In genomic region chr4:83850435-83850834, GRCh38 we compare ENCODE assay signal across 15 cellular contexts.
A peak's percentile ranks its signal among the peaks of the same experiment; 100 is the strongest.
DNase-seq lines count a peak whose midpoint lies in the region; ATAC-seq and TF ChIP-seq lines count a peak whose summit lies in the region.
"Had no signal": no experiment of that assay in that cellular context is flagged by ENCODE, and none has a peak within 500 bp of the region (broad histone marks: within the 10 kb centered on the region; RNA-seq: fewer than 3 reads in every experiment).

No MANE protein-coding gene starts in this region.

- H4K91ac ChIP-seq in IMR-90 (ENCODE audit: insufficient read depth, low read depth, low read length) = peak overlapping the region; percentile 71

- H3K9ac ChIP-seq in IMR-90 (ENCODE audit: low read depth, low read length) = no peak overlapping the region
- no peak overlapping the region for H3K9ac ChIP-seq in endodermal cell (ENCODE audit: extremely low read depth, low read length, poor library complexity, severe bottlenecking)

- no peaks in the 10 kb centered on the region for H3K79me2 ChIP-seq in osteoblast (ENCODE audit: insufficient read depth, low read length)

- H2AK9ac ChIP-seq in IMR-90 (replicated peaks; ENCODE audit: low read depth, low read length, poor library complexity) = peak overlapping the region; percentile 57

- H3K9me1 ChIP-seq in IMR-90 (ENCODE audit: insufficient read depth, low read length) = peaks cover 13% of the 10 kb centered on the region

- WGBS in IMR-90 (ENCODE audit: extremely low coverage in 2 of 2, insufficient read length in 1 of 2), 2 experiments = 14% methylated on average over 1 of the region's 6 CpGs; no CpG with 5 or more reads in 1 of the 2 experiments
- WGBS in endodermal cell (ENCODE audit: insufficient coverage in 1 of 2, insufficient read length in 1 of 2), 2 experiments = 72 to 79% methylated on average over 3 to 6 of the region's 6 CpGs
- WGBS in thyroid gland, 2 donors = 81 to 82% methylated on average over 6 of the region's 6 CpGs

- H3K14ac ChIP-seq in IMR-90 (replicated peaks; ENCODE audit: low read depth, low read length) = peak overlapping the region; percentile 15

- intact Hi-C loops in IMR-90 (cut with micrococcal nuclease) (no loop called here), thyroid gland (cut with DNase I) (no loop called here)

- peak overlapping the region; percentile 90 for H2BK5ac ChIP-seq in IMR-90 (ENCODE audit: low read depth, low read length, poor library complexity, severe bottlenecking)

- no peak overlapping the region for H3K27ac Mint-ChIP-seq in endodermal cell
- H3K27ac Mint-ChIP-seq: T-helper 2 cell treated with Interferon-gamma antibody and Interleukin-4, amounts not matched to agents 5 μg/mL and 100 μg/mL, for 36 hours had no signal

- CTCF ChIA-PET in IMR-90 (lab: Yijun Ruan, JAX) = no interaction called here

- H2AK5ac ChIP-seq in IMR-90 (ENCODE audit: low read depth, low read length) = peak overlapping the region; percentile 73

- no peaks in the 10 kb centered on the region for H3K27me3 ChIP-seq in IMR-90 (ENCODE audit: control insufficient read depth, insufficient read depth, low read length)
- H3K27me3 ChIP-seq in endodermal cell (ENCODE audit: control insufficient read depth, insufficient read depth, low read length, poor library complexity, severe bottlenecking) = no peaks in the 10 kb centered on the region
- no peaks in the 10 kb centered on the region for H3K27me3 ChIP-seq in osteoblast (ENCODE audit: insufficient read depth, low read length)
- no peaks in the 10 kb centered on the region for H3K27me3 ChIP-seq in thyroid gland

- H3K36me3 ChIP-seq in IMR-90 (ENCODE audit: control insufficient read depth, insufficient read depth, low read length) (no peaks in the 10 kb centered on the region), endodermal cell (ENCODE audit: control insufficient read depth, insufficient read depth, low read length) (no peaks in the 10 kb centered on the region), osteoblast (ENCODE audit: insufficient read depth, low read length) (no peaks in the 10 kb centered on the region), thyroid gland (no peaks in the 10 kb centered on the region)

- H3K9me3 Mint-ChIP-seq in endodermal cell = no peaks in the 10 kb centered on the region
- H3K9me3 Mint-ChIP-seq: T-helper 2 cell treated with Interferon-gamma antibody and Interleukin-4, amounts not matched to agents 5 μg/mL and 100 μg/mL, for 36 hours had no signal

- no peaks in the 10 kb centered on the region for H3K36me3 Mint-ChIP-seq in endodermal cell (ENCODE audit: low read depth)

- peak overlapping the region; percentile 92 for H3K4ac ChIP-seq in IMR-90 (ENCODE audit: low read depth, low read length)

- H2BK20ac ChIP-seq in IMR-90 (ENCODE audit: low read depth, low read length) = peak overlapping the region; percentile 86

- TF ChIP-seq POLR2A in IMR-90 (IDR thresholded peaks at IDR 0.05; ENCODE audit: low read depth, low read length) = no peak
- no peak for TF ChIP-seq POLR2A in thyroid gland (IDR thresholded peaks at IDR 0.05)

- H4K5ac ChIP-seq in IMR-90 (ENCODE audit: low read depth, low read length) = peak overlapping the region; percentile 82; the same call in 1 of the 2 replicates

- H3K4me1 ChIP-seq in IMR-90 (ENCODE audit: control insufficient read depth, insufficient read depth, low read length) = peaks cover 28% of the 10 kb centered on the region
- H3K4me1 ChIP-seq in endodermal cell (ENCODE audit: control insufficient read depth, insufficient read depth, low read length) = no peaks in the 10 kb centered on the region
- peaks cover 40% of the 10 kb centered on the region for H3K4me1 ChIP-seq in osteoblast (ENCODE audit: insufficient read depth, low read length)
- no peaks in the 10 kb centered on the region for H3K4me1 ChIP-seq in thyroid gland

- TF ChIP-seq CTCF in IMR-90 (conservative IDR thresholded peaks at IDR 0.05; ENCODE audit: low read depth, low read length) (no peak), endodermal cell (conservative IDR thresholded peaks at IDR 0.05) (no peak), osteoblast (IDR thresholded peaks at IDR 0.05; ENCODE audit: extremely low read depth, low read depth, low read length) (no peak), thyroid gland (IDR thresholded peaks at IDR 0.05) (no peak)

- POLR2A ChIA-PET in IMR-90 (lab: Charles Lee; ENCODE audit: unreplicated experiment) = no interaction called here

- H3K27ac ChIP-seq in IMR-90 (ENCODE audit: insufficient read depth, low read length) = no peak overlapping the region
- H3K27ac ChIP-seq in endodermal cell (ENCODE audit: low read depth, low read length) = no peak overlapping the region
- H3K27ac ChIP-seq in osteoblast (ENCODE audit: low read depth, low read length) = no peak overlapping the region
- H3K27ac ChIP-seq in caudate nucleus (ENCODE audit: low read depth, low read length) = no peak overlapping the region
- no peak overlapping the region for H3K27ac ChIP-seq in thyroid gland

- peak overlapping the region; percentile 91 for H2BK120ac ChIP-seq in IMR-90 (ENCODE audit: low read depth, low read length)

- in situ Hi-C loops in IMR-90 (cut with MboI; ENCODE audit: low sequenced_read_pairs) = no loop called here

- peaks cover 20% of the 10 kb centered on the region for H3K4me1 Mint-ChIP-seq in endodermal cell

- no peak overlapping the region for H3K4me3 Mint-ChIP-seq in endodermal cell
- H3K4me3 Mint-ChIP-seq: T-helper 2 cell treated with Interferon-gamma antibody and Interleukin-4, amounts not matched to agents 5 μg/mL and 100 μg/mL, for 36 hours had no signal

- H2BK15ac ChIP-seq in IMR-90 (ENCODE audit: low read depth, low read length) = peak overlapping the region; percentile 86; the same call in 2 of the 3 replicates

- no peaks in the 10 kb centered on the region for H3K27me3 Mint-ChIP-seq in endodermal cell (ENCODE audit: insufficient read depth)

- no TSS peak for BruUV-seq in IMR-90 (replicated peaks; lab: Mats Ljungman, UMichigan)

- H3K9me3 ChIP-seq in IMR-90 (ENCODE audit: control insufficient read depth, insufficient read depth, low read length) (no peaks in the 10 kb centered on the region), endodermal cell (ENCODE audit: control insufficient read depth, low read length) (no peaks in the 10 kb centered on the region), osteoblast (ENCODE audit: low read depth, low read length) (no peaks in the 10 kb centered on the region), thyroid gland (no peaks in the 10 kb centered on the region)

- H4K20me1 ChIP-seq in IMR-90 (ENCODE audit: insufficient read depth, low read length) = no peaks in the 10 kb centered on the region
- no peaks in the 10 kb centered on the region for H4K20me1 ChIP-seq in osteoblast (ENCODE audit: insufficient read depth, low read length)

- H3K18ac ChIP-seq in IMR-90 (ENCODE audit: low read depth, low read length) = peak overlapping the region; percentile 95; the same call in 1 of the 2 replicates

- H4K8ac ChIP-seq in IMR-90 (ENCODE audit: low read depth in 2 of 2, low read length in 2 of 2) = peak overlapping the region; percentile 11 to 79; a peak in 3 of 4 replicates

- peak overlapping the region; percentile 68 for H3K23ac ChIP-seq in IMR-90 (ENCODE audit: low read depth, low read length)

- peak overlapping the region; percentile 71 for H2AFZ ChIP-seq in IMR-90 (replicated peaks; ENCODE audit: low read length, poor library complexity)
- H2AFZ ChIP-seq in osteoblast (ENCODE audit: low read length) = no peak overlapping the region

- H3K4me3 ChIP-seq in IMR-90 (ENCODE audit: insufficient read depth, low read depth, low read length) = no peak overlapping the region
- no peak overlapping the region for H3K4me3 ChIP-seq in endodermal cell (ENCODE audit: low read length)
- no peak overlapping the region for H3K4me3 ChIP-seq in osteoblast (ENCODE audit: insufficient read depth, low read length)
- H3K4me3 ChIP-seq in thyroid gland (replicated peaks in 1 of 3) = no peak overlapping the region

- DNase-seq in Daoy (ENCODE audit: low read depth) = peak; percentile 27
- DNase-seq in IMR-90 = peak; percentile 52
- peak; percentile 68 for DNase-seq in endodermal cell
- peak; percentile 4 for DNase-seq in osteoblast (ENCODE audit: insufficient read length, low spot score, missing footprints)
- DNase-seq in caudate nucleus (lab: John Stamatoyannopoulos, UW) = no peak
- DNase-seq in thyroid gland = no peak
- DNase-seq: activated CD4-positive, CD25-positive, alpha-beta regulatory T cell treated with anti-CD3 and anti-CD28 coated beads, Interleukin-2, amount 50 U/mL, for 72 hours; effector memory CD4-positive, alpha-beta T cell; left ventricle myocardium superior; NCI-H2081; NCI-H510A; occipital lobe had no signal

- H3K56ac ChIP-seq in IMR-90 (ENCODE audit: extremely low read depth, insufficient read depth, low read length) = peak overlapping the region; percentile 8; the same call in 1 of the 2 replicates

- ATAC-seq in IMR-90 (ENCODE audit: low read depth) (no peak), GM18858 (IDR thresholded peaks at IDR 0.05; ENCODE audit: unreplicated experiment) (no peak), SK-N-SH treated with all-trans-retinoic acid at 6 μM for 48 hours (no peak)
- ATAC-seq: left ventricle myocardium superior had no signal

- H3K79me1 ChIP-seq in IMR-90 (ENCODE audit: low read depth in 1 of 2, low read length in 2 of 2) = no peaks in the 10 kb centered on the region

- dilution Hi-C loops in IMR-90 (cut with HindIII; ENCODE audit: low sequenced_read_pairs, unreplicated experiment) = no loop called here

- TF ChIP-seq RAD21 in IMR-90 (IDR thresholded peaks at IDR 0.05; ENCODE audit: low read length) = no peak

- H3K4me2 ChIP-seq in IMR-90 (ENCODE audit: low read depth, low read length) (no peak overlapping the region), osteoblast (ENCODE audit: insufficient read depth, low read length) (no peak overlapping the region)

TF ChIP-seq in IMR-90, 13 proteins besides CTCF, POLR2A, EP300 and RAD21 (continues in another document):
- no peak for TF ChIP-seq RFX5 (IDR thresholded peaks at IDR 0.05; ENCODE audit: low read depth, low read length)
- TF ChIP-seq MAZ (IDR thresholded peaks at IDR 0.05; ENCODE audit: borderline replicate concordance, low read depth, low read length) = no peak

TF ChIP-seq in SK-N-SH treated with all-trans-retinoic acid at 6 μM for 48 hours, 23 proteins besides CTCF, POLR2A, EP300 and RAD21 (continues in another document):
- no peak for TF ChIP-seq ARNTL (CRISPR knock-in tag; IDR thresholded peaks at IDR 0.05; ENCODE audit: borderline replicate concordance, low read depth)
- no peak for TF ChIP-seq ZNF70 (CRISPR knock-in tag; IDR thresholded peaks at IDR 0.05)
- no peak for TF ChIP-seq ZNF565 (CRISPR knock-in tag; conservative IDR thresholded peaks at IDR 0.05; ENCODE audit: low read depth)
- no peak for TF ChIP-seq CREB5 (CRISPR knock-in tag; IDR thresholded peaks at IDR 0.05; ENCODE audit: low read depth)

Comparison
In these comparisons a context has a peak if more than half of its experiments do, and no peak if none do; other contexts are left out.
1. DNase-seq: peak in Daoy (single experiment), IMR-90 (single experiment), endodermal cell (single experiment) and osteoblast (single experiment); none in caudate nucleus (0 of 61) and thyroid gland (0 of 2).